Comparison of ENCODE assay signal across 10 cellular contexts in genomic region chr10:114367041-114367675, GRCh38. TPM values are rescaled to one million over a fixed set of nuclear protein-coding genes. Genes with fewer than 3 reads are reported as not detected.
DNase-seq lines count a peak whose midpoint lies in the region; ATAC-seq and TF ChIP-seq lines count a peak whose summit lies in the region.
"Had no signal": no experiment of that assay in that cellular context is flagged by ENCODE, and none has a peak within 500 bp of the region (broad histone marks: within the 10 kb centered on the region; RNA-seq: fewer than 3 reads in every experiment).

No MANE protein-coding gene starts in this region.

- POLR2A ChIA-PET in WTC11 (lab: Charles Lee) = no interaction called here

- intact Hi-C loops in natural killer cell (cut with micrococcal nuclease) = no loop called here

- peak; percentile 87 for DNase-seq in A172 (ENCODE audit: low spot score)
- no peak for DNase-seq in natural killer cell
- DNase-seq in stimulated activated CD4-positive, alpha-beta T cell treated with anti-CD3 and anti-CD28 coated beads, Interleukin-12 subunit alpha, Interleukin-12 subunit beta, amount 100 ng/mL, for 4 hours = no peak
- no peak for DNase-seq in WTC11 (ENCODE audit: low spot score)
- DNase-seq in NCI-H82 (lab: John Stamatoyannopoulos, UW) = no peak
- DNase-seq: activated naive CD8-positive, alpha-beta T cell treated with anti-CD3 and anti-CD28 coated beads for 36 hours; stimulated activated CD4-positive, alpha-beta T cell treated with anti-CD3 and anti-CD28 coated beads, Interleukin-4, amount 100 ng/mL, for 1 hour had no signal

- CTCF ChIA-PET in WTC11 (lab: Charles Lee) = interaction anchor here (1.0 to 1.5 kb wide), 2 partner anchors 21 to 63 kb away, joined by 3 to 5 read pairs; no protein-coding TSS in a partner anchor

- H3K27ac Mint-ChIP-seq in natural killer cell (no peak overlapping the region), WTC11 (no peak overlapping the region)
- H3K27ac Mint-ChIP-seq: activated naive CD8-positive, alpha-beta T cell treated with anti-CD3 and anti-CD28 coated beads for 36 hours had no signal

- TF ChIP-seq CTCF in natural killer cell (IDR thresholded peaks at IDR 0.05) (no peak), WTC11 (IDR thresholded peaks at IDR 0.05) (no peak)

- no peaks in the 10 kb centered on the region for H3K27me3 ChIP-seq in esophagus (ENCODE audit: control insufficient read depth in 1 of 2, insufficient read depth in 2 of 2, low read length in 2 of 2)

- H3K27ac ChIP-seq in esophagus (ENCODE audit: low read depth in 2 of 2, low read length in 1 of 2) = peak overlapping the region; percentile 48 to 72

- H3K4me1 ChIP-seq in esophagus (ENCODE audit: control insufficient read depth in 2 of 2, insufficient read depth in 2 of 2, low read length in 1 of 2) = peaks cover 2 to 6% of the 10 kb centered on the region in 2 donors

- peaks cover 0 to 4% of the 10 kb centered on the region in 2 donors for H3K36me3 ChIP-seq in esophagus (ENCODE audit: control insufficient read depth in 2 of 2, insufficient read depth in 2 of 2, low read length in 1 of 2)

- H3K36me3 Mint-ChIP-seq in natural killer cell (no peaks in the 10 kb centered on the region), WTC11 (no peaks in the 10 kb centered on the region)
- H3K36me3 Mint-ChIP-seq: activated naive CD8-positive, alpha-beta T cell treated with anti-CD3 and anti-CD28 coated beads for 36 hours had no signal

- 24 to 47% methylated on average over 3 of the region's 3 CpGs for WGBS in esophagus, 2 donors

- no peaks in the 10 kb centered on the region for H3K9me3 ChIP-seq in esophagus (ENCODE audit: control insufficient read depth in 2 of 2, insufficient read depth in 1 of 2, low read depth in 1 of 2, low read length in 1 of 2)

- ATAC-seq in HG03432 (IDR thresholded peaks at IDR 0.05; ENCODE audit: unreplicated experiment) = peak; percentile 78
- peak in 2 of 3 donors; percentile 47 to 52 for ATAC-seq in natural killer cell
- ATAC-seq in GM21717 (IDR thresholded peaks at IDR 0.05; ENCODE audit: unreplicated experiment) = no peak
- no peak for ATAC-seq in WTC11

- H3K27me3 Mint-ChIP-seq in natural killer cell (ENCODE audit: low read depth in 2 of 2) (peaks cover 2 to 3% of the 10 kb centered on the region in 2 donors), WTC11 (ENCODE audit: low read depth) (no peaks in the 10 kb centered on the region)
- H3K27me3 Mint-ChIP-seq: activated naive CD8-positive, alpha-beta T cell treated with anti-CD3 and anti-CD28 coated beads for 36 hours had no signal

- H3K4me3 Mint-ChIP-seq in natural killer cell = no peak overlapping the region
- no peak overlapping the region for H3K4me3 Mint-ChIP-seq in WTC11
- H3K4me3 Mint-ChIP-seq: activated naive CD8-positive, alpha-beta T cell treated with anti-CD3 and anti-CD28 coated beads for 36 hours had no signal

- no peak overlapping the region for H3K4me3 ChIP-seq in esophagus (ENCODE audit: low read depth in 1 of 2, low read length in 2 of 2)

- H3K9me3 Mint-ChIP-seq in natural killer cell = no peaks in the 10 kb centered on the region
- H3K9me3 Mint-ChIP-seq in WTC11 = no peaks in the 10 kb centered on the region; the same call in 1 of the 2 replicates
- H3K9me3 Mint-ChIP-seq: activated naive CD8-positive, alpha-beta T cell treated with anti-CD3 and anti-CD28 coated beads for 36 hours had no signal

- H3K4me1 Mint-ChIP-seq in natural killer cell (peaks cover 16 to 17% of the 10 kb centered on the region in 2 donors), WTC11 (no peaks in the 10 kb centered on the region)
- H3K4me1 Mint-ChIP-seq: activated naive CD8-positive, alpha-beta T cell treated with anti-CD3 and anti-CD28 coated beads for 36 hours had no signal

TF ChIP-seq in WTC11, 78 proteins besides CTCF, POLR2A, EP300 and RAD21:
- TF ChIP-seq ERG (CRISPR knock-in tag; IDR thresholded peaks at IDR 0.05) (no peak), KAT7 (CRISPR knock-in tag; IDR thresholded peaks at IDR 0.05; ENCODE audit: borderline replicate concordance) (no peak), NFE2L1 (CRISPR knock-in tag; IDR thresholded peaks at IDR 0.05) (no peak), HMGXB4 (CRISPR knock-in tag; IDR thresholded peaks at IDR 0.05) (no peak), RELA (CRISPR knock-in tag; IDR thresholded peaks at IDR 0.05; ENCODE audit: borderline replicate concordance) (no peak), NFYB (CRISPR knock-in tag; conservative IDR thresholded peaks at IDR 0.05; ENCODE audit: low read depth) (no peak)

RNA-seq across cellular contexts. Expression of gene AFAP1L2, which starts 37.1 kb away (rescaled TPM):
- total RNA-seq in A172 (2014; rRNA removed; shearing (Covaris generic)) = 0.50 and 1.4 TPM in 2 replicates
- 1 to 10 TPM; 7.8 to 8.2 TPM for polyA plus RNA-seq in esophagus
- 1 to 10 TPM in 2 of 3 donors, under 1 TPM in 1; 0.66 to 2.8 (median 1.3) TPM for total RNA-seq in natural killer cell
- total RNA-seq in WTC11 (2021) = 3.6 to 5.0 TPM (median 4.5 TPM) in 3 replicates

Comparison
In these comparisons a context has a peak if more than half of its experiments do, and no peak if none do; other contexts are left out.
1. ATAC-seq: peak in HG03432 (single experiment) and natural killer cell (2 of 3); none in GM21717 (single experiment) and WTC11 (single experiment).